ENCODE assay signal across 8 cellular contexts in genomic region chr5:21802869-21803490, GRCh38.
DNase-seq lines count a peak whose midpoint lies in the region; ATAC-seq and TF ChIP-seq lines count a peak whose summit lies in the region.

No MANE protein-coding gene starts in this region.

- DNase-seq in HCEC 1CT, result peak; percentile 56
- DNase-seq in NCI-H526 (lab: John Stamatoyannopoulos, UW), result peak; percentile 15 to 37
- DNase-seq in dedifferentiated amniotic fluid mesenchymal stem cell (ENCODE audit: extremely low spot score), result peak; percentile 51
- no peak for DNase-seq in osteoblast (ENCODE audit: insufficient read length, low spot score, missing footprints)
- DNase-seq in stomach, result no peak

- H3K4me1 ChIP-seq in osteoblast (ENCODE audit: insufficient read depth, low read length) (no peaks in the 10 kb centered on the region), stomach (no peaks in the 10 kb centered on the region)

- intact Hi-C loops in stomach (cut with DNase I; ENCODE audit: low total_unique reads), result no loop called here

- H3K27ac ChIP-seq in C4-2B (no peak overlapping the region), osteoblast (ENCODE audit: low read depth, low read length) (no peak overlapping the region), stomach (no peak overlapping the region)

- no peak for TF ChIP-seq EP300 in stomach (IDR thresholded peaks at IDR 0.05)

- 26 to 36% (median 33%) methylated on average over 4 of the region's 4 CpGs for WGBS in stomach, 5 donors

- H3K79me2 ChIP-seq in osteoblast (ENCODE audit: insufficient read depth, low read length), result no peaks in the 10 kb centered on the region

- H3K27me3 ChIP-seq in osteoblast (ENCODE audit: insufficient read depth, low read length) (no peaks in the 10 kb centered on the region), stomach (no peaks in the 10 kb centered on the region)

- H3K4me2 ChIP-seq in osteoblast (ENCODE audit: insufficient read depth, low read length), result no peak overlapping the region

- TF ChIP-seq CTCF in C4-2B (conservative IDR thresholded peaks at IDR 0.05), result peak; percentile 88
- peak; percentile 44 for TF ChIP-seq CTCF in osteoblast (IDR thresholded peaks at IDR 0.05; ENCODE audit: extremely low read depth, low read depth, low read length)
- peak in 2 of 7 experiments; percentile 16 to 21 for TF ChIP-seq CTCF in stomach (IDR thresholded peaks at IDR 0.05)

- H4K20me1 ChIP-seq in osteoblast (ENCODE audit: insufficient read depth, low read length), result no peaks in the 10 kb centered on the region

- no peak for TF ChIP-seq POLR2A in stomach (IDR thresholded peaks at IDR 0.05)

- no peaks in the 10 kb centered on the region for H3K9me3 ChIP-seq in osteoblast (ENCODE audit: low read depth, low read length)
- no peaks in the 10 kb centered on the region for H3K9me3 ChIP-seq in stomach

- H3K36me3 ChIP-seq in osteoblast (ENCODE audit: insufficient read depth, low read length) (no peaks in the 10 kb centered on the region), stomach (no peaks in the 10 kb centered on the region)

- H3K4me3 ChIP-seq in osteoblast (ENCODE audit: insufficient read depth, low read length) (no peak overlapping the region), stomach (no peak overlapping the region)

- no peak overlapping the region for H2AFZ ChIP-seq in osteoblast (ENCODE audit: low read length)

- ATAC-seq in HG02610 (IDR thresholded peaks at IDR 0.05; ENCODE audit: unreplicated experiment) (no peak), HG03039 (IDR thresholded peaks at IDR 0.05; ENCODE audit: unreplicated experiment) (no peak)

Comparison
In these comparisons a context has a peak if more than half of its experiments do, and no peak if none do; other contexts are left out.
1. DNase-seq: peak in HCEC 1CT (single experiment), NCI-H526 (2 of 2) and dedifferentiated amniotic fluid mesenchymal stem cell (single experiment); none in osteoblast (single experiment) and stomach (single experiment).